8 cellular contexts compared by ENCODE assay signal in genomic region chr15:93035953-93036810, GRCh38. TPM values are rescaled to one million over a fixed set of nuclear protein-coding genes. Genes with fewer than 3 reads are reported as not detected.
A peak's percentile ranks its signal among the peaks of the same experiment; 100 is the strongest.
DNase-seq lines count a peak whose midpoint lies in the region; ATAC-seq and TF ChIP-seq lines count a peak whose summit lies in the region.

No MANE protein-coding gene starts in this region.

- TF ChIP-seq CTCF in GM12865 (IDR thresholded peaks at IDR 0.05; ENCODE audit: insufficient read depth, low read depth, low read length, missing control alignments) (peak; percentile 73), Loucy (conservative IDR thresholded peaks at IDR 0.05; ENCODE audit: low read length) (peak; percentile 80), neutrophil (IDR thresholded peaks at IDR 0.05) (peak; percentile 48)

- H3K4me2 ChIP-seq in GM23248 (ENCODE audit: unreplicated experiment) (no peak overlapping the region), Loucy (ENCODE audit: low read depth, low read length, poor library complexity, severe bottlenecking) (peak overlapping the region; percentile 64)

- H3K27me3 ChIP-seq in GM23248 (replicated peaks; ENCODE audit: insufficient read depth), result no peaks in the 10 kb centered on the region
- H3K27me3 ChIP-seq in Loucy (ENCODE audit: insufficient read depth, low read length, poor library complexity, severe bottlenecking), result no peaks in the 10 kb centered on the region
- no peaks in the 10 kb centered on the region for H3K27me3 ChIP-seq in neutrophil

- H3K4me3 ChIP-seq in GM12865 (ENCODE audit: low read depth, low read length) (no peak overlapping the region), GM23248 (no peak overlapping the region), Loucy (ENCODE audit: low read length, poor library complexity, severe bottlenecking) (peak overlapping the region; percentile 51), neutrophil (ENCODE audit: low read depth in 1 of 2, low read length in 1 of 2) (peak overlapping the region in 1 of 2 experiments; percentile 41)

- 80 to 83% methylated on average over 32 of the region's 32 CpGs for WGBS in GM23248 (ENCODE audit: low coverage in 1 of 2, low lambda C conversion rate in 2 of 2, missing lambda C conversion rate in 2 of 2), 2 experiments

- peaks cover 5 to 31% of the 10 kb centered on the region in 2 donors for H3K27me3 Mint-ChIP-seq in effector memory CD8-positive, alpha-beta T cell

- H3K9me2 ChIP-seq in GM23248 (ENCODE audit: insufficient read depth) (no peaks in the 10 kb centered on the region), Loucy (replicated peaks; ENCODE audit: low read depth, low read length) (no peaks in the 10 kb centered on the region)

- DNase-seq in GM12865 (ENCODE audit: low read depth), result peak; percentile 51
- DNase-seq in GM23248, result peak; percentile 35
- peak; percentile 27 to 38 for DNase-seq in activated CD4-positive, alpha-beta T cell treated with anti-CD3 and anti-CD28 coated beads for 4 hours
- peak; percentile 49 to 57 (median 53) for DNase-seq in effector memory CD8-positive, alpha-beta T cell
- no peak for DNase-seq in SW 1271 (lab: John Stamatoyannopoulos, UW)

- H3F3A ChIP-seq in GM23248 (ENCODE audit: insufficient read depth) (no peaks in the 10 kb centered on the region), Loucy (ENCODE audit: low read depth) (no peaks in the 10 kb centered on the region)

- peaks cover 5 to 17% of the 10 kb centered on the region in 2 donors for H3K4me1 Mint-ChIP-seq in effector memory CD8-positive, alpha-beta T cell (ENCODE audit: low read depth in 2 of 2)

- peaks cover 6% of the 10 kb centered on the region for H3K36me3 Mint-ChIP-seq in effector memory CD8-positive, alpha-beta T cell (ENCODE audit: insufficient read depth)

- no peaks in the 10 kb centered on the region for H3K9me3 Mint-ChIP-seq in effector memory CD8-positive, alpha-beta T cell

- H3K4me3 Mint-ChIP-seq in effector memory CD8-positive, alpha-beta T cell, result peak overlapping the region; percentile 60 to 62

- in situ Hi-C loops in GM23248 (cut with MboI), result loop anchor here (10.0 to 25.0 kb wide), 2 partner anchors 951 to 1069 kb away; no protein-coding TSS in a partner anchor

- H3K27ac Mint-ChIP-seq in effector memory CD8-positive, alpha-beta T cell, result peak overlapping the region in 1 of 2 donors; percentile 6

- ATAC-seq in effector memory CD8-positive, alpha-beta T cell (replicated peaks), result peak; percentile 93
- ATAC-seq in GM21390 (IDR thresholded peaks at IDR 0.05; ENCODE audit: unreplicated experiment), result no peak

- no peaks in the 10 kb centered on the region for H3K79me2 ChIP-seq in GM23248 (ENCODE audit: insufficient read depth)
- H3K79me2 ChIP-seq in Loucy (ENCODE audit: insufficient read depth, low read length), result no peaks in the 10 kb centered on the region

- H4K20me1 ChIP-seq in GM23248 (ENCODE audit: insufficient read depth) (no peaks in the 10 kb centered on the region), Loucy (ENCODE audit: insufficient read depth, low read length, poor library complexity, severe bottlenecking) (no peaks in the 10 kb centered on the region)

- H3K36me3 ChIP-seq in GM23248 (ENCODE audit: low read depth), result no peaks in the 10 kb centered on the region
- no peaks in the 10 kb centered on the region for H3K36me3 ChIP-seq in Loucy (ENCODE audit: insufficient read depth, low read length)
- H3K36me3 ChIP-seq in neutrophil, result no peaks in the 10 kb centered on the region

- H3K27ac ChIP-seq in GM23248 (no peak overlapping the region), neutrophil (peak overlapping the region; percentile 67)

- H3K4me1 ChIP-seq in GM23248 (ENCODE audit: insufficient read depth) (no peaks in the 10 kb centered on the region), Loucy (ENCODE audit: insufficient read depth, low read length, poor library complexity, severe bottlenecking) (no peaks in the 10 kb centered on the region), neutrophil (ENCODE audit: control insufficient read depth in 1 of 2, insufficient read depth in 1 of 2, low read depth in 1 of 2, low read length in 1 of 2) (peaks cover 19 to 49% of the 10 kb centered on the region in 2 experiments)

- H3K9me3 ChIP-seq in GM23248 (ENCODE audit: low read depth) (no peaks in the 10 kb centered on the region), Loucy (ENCODE audit: insufficient read depth, low read depth, low read length) (no peaks in the 10 kb centered on the region), neutrophil (no peaks in the 10 kb centered on the region)

- H3K9ac ChIP-seq in GM23248 (no peak overlapping the region), Loucy (ENCODE audit: low read depth, low read length, poor library complexity, severe bottlenecking) (no peak overlapping the region)

- H2AFZ ChIP-seq in GM23248, result no peak overlapping the region
- H2AFZ ChIP-seq in Loucy (ENCODE audit: low read length), result peak overlapping the region; percentile 91

RNA-seq across cellular contexts. Expression of gene RGMA, which starts 52.8 kb away (rescaled TPM):
- 0.76 and 2.0 TPM in 2 replicates for total RNA-seq in GM23248 (2014; rRNA removed; shearing (Covaris generic))
- 0.65 and 0.84 TPM in 2 replicates for polyA plus RNA-seq in GM23248 (2016; fragmentation: Nextera tagmentation; extraction: Ambion mirVana)

Comparison
In these comparisons a context has a peak if more than half of its experiments do, and no peak if none do; other contexts are left out.
1. DNase-seq: peak in GM12865 (single experiment), GM23248 (single experiment), activated CD4-positive, alpha-beta T cell treated with anti-CD3 and anti-CD28 coated beads for 4 hours (2 of 2) and effector memory CD8-positive, alpha-beta T cell (3 of 3); none in SW 1271 (0 of 2).
2. Peak in every context shown above with its lines, with median percentiles within 50 percentile points of each other: CTCF ChIP-seq.